ENCODE assay signal across 9 cellular contexts in the genomic region with DNA sequence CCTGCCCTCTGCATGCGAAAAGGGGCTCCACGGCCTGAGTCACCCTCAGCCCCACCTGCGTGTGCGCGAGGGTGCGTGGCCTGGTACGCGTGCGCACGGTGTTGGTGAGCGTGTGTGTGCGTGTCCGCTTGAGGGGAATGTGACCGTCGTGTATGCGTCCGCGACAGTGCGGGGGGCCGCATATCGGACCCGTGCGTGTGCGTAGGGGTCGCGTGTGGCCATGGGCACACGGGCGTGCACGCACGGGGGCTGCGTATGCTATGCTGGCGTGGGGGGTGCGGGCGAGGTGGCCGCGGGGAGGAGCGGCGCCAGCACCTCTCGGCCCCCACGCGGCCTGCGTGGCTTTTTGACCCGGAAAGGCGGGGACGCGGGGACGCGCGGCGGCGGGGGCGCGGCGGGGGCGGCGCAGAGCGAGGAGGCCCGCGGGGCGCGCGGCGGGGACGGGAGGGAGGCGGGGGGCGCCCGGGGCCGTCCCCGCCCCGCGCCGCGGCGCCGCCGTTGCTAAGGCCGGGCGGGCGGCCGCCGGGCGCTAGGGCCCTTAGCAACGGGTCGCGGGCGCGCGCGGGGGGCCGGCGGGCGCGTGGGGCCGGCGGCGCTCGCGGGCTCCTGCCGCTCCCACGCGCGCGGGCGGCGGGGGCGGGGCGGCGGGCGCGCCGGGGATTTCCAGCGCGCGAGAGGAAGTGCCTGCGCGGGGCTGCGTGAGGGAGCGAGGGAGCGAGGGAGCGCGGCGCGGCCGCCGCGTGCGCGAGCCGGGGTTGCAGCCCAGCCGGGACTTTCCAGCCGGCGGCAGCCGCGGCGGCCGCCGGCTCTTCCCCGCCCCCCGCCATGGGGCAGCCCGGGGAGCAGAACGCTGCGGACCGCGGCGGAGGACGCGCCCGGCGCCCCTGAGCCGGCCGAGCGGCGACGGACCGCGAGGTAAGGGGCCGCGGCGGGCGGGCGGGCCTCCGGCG. TPM values are rescaled to one million over a fixed set of nuclear protein-coding genes. Genes with fewer than 3 reads are reported as not detected.
A peak's percentile ranks its signal among the peaks of the same experiment; 100 is the strongest.
DNase-seq lines count a peak whose midpoint lies in the region; ATAC-seq, FAIRE-seq and TF ChIP-seq lines count a peak whose summit lies in the region.
"Had no signal": no experiment of that assay in that cellular context is flagged by ENCODE, and none has a peak within 500 bp of the region (broad histone marks: within the 10 kb centered on the region; RNA-seq: fewer than 3 reads in every experiment).

A gene with protein sequence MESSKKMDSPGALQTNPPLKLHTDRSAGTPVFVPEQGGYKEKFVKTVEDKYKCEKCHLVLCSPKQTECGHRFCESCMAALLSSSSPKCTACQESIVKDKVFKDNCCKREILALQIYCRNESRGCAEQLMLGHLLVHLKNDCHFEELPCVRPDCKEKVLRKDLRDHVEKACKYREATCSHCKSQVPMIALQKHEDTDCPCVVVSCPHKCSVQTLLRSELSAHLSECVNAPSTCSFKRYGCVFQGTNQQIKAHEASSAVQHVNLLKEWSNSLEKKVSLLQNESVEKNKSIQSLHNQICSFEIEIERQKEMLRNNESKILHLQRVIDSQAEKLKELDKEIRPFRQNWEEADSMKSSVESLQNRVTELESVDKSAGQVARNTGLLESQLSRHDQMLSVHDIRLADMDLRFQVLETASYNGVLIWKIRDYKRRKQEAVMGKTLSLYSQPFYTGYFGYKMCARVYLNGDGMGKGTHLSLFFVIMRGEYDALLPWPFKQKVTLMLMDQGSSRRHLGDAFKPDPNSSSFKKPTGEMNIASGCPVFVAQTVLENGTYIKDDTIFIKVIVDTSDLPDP (plus strand): TSS at position 689 of the 950 bp plus-strand sequence. CDS start 92,753 bp downstream, outside the sequence.

- no peaks in the 10 kb centered on the region for H3K36me3 ChIP-seq in left ventricle myocardium inferior

- H3K9me3 ChIP-seq in T-helper 17 cell (ENCODE audit: control insufficient read depth, low read length, poor library complexity, severe bottlenecking) (no peaks in the 10 kb centered on the region), left ventricle myocardium inferior (replicated peaks) (no peaks in the 10 kb centered on the region)

- peak within 1 kb of the TSS; percentile 90 for H3K4me3 ChIP-seq in left ventricle myocardium inferior

- peak within 1 kb of the TSS; percentile 82 for H3K27ac ChIP-seq in left ventricle myocardium inferior (replicated peaks)

- H3K4me3 Mint-ChIP-seq in T-helper 17 cell: peak within 1 kb of the TSS; percentile 96

- no peaks in the 10 kb centered on the region for H3K27me3 Mint-ChIP-seq in T-helper 17 cell

- TF ChIP-seq CTCF in left ventricle myocardium inferior (IDR thresholded peaks at IDR 0.05; ENCODE audit: borderline replicate concordance): no peak

- intact Hi-C loops in left ventricle myocardium inferior (cut with micrococcal nuclease): no loop called here

- no peak for FAIRE-seq in urothelium cell line (lab: Jason Lieb, UNC)
- FAIRE-seq: TTC549 had no signal

- peaks cover 26% of the 10 kb centered on the region for H3K4me1 ChIP-seq in left ventricle myocardium inferior

- no peaks in the 10 kb centered on the region for H3K27me3 ChIP-seq in left ventricle myocardium inferior (ENCODE audit: low read depth)

- peaks cover 35% of the 10 kb centered on the region for H3K4me1 Mint-ChIP-seq in T-helper 17 cell

- ATAC-seq in GM19351 (IDR thresholded peaks at IDR 0.05; ENCODE audit: unreplicated experiment): peak; percentile 55
- peak; percentile 78 for ATAC-seq in T-helper 17 cell

- peak in 12 of 14 donors; percentile 12 to 77 (median 42) for DNase-seq in C1 segment of cervical spinal cord (lab: John Stamatoyannopoulos, UW)
- peak; percentile 73 for DNase-seq in HK-2 (ENCODE audit: unreplicated experiment)
- DNase-seq in T-helper 17 cell: peak; percentile 86 to 92 (median 90)
- peak; percentile 51 for DNase-seq in amniotic stem cell (lab: John Stamatoyannopoulos, UW)
- peak; percentile 71 for DNase-seq in left ventricle myocardium inferior
- DNase-seq in pulmonary artery endothelial cell (ENCODE audit: low read depth, low spot score): peak; percentile 33
- peak; percentile 75 for DNase-seq in urothelium cell line (ENCODE audit: low spot score)

- H3K27ac Mint-ChIP-seq in T-helper 17 cell: peak within 1 kb of the TSS; percentile 93

- peaks cover 4% of the 10 kb centered on the region for H3K36me3 Mint-ChIP-seq in T-helper 17 cell (ENCODE audit: low read depth)

RNA-seq across cellular contexts. Expression of the gene that starts here (rescaled TPM):
- 10 to 100 TPM; 47.8 to 54.4 TPM for total RNA-seq in T-helper 17 cell
- 11.3 TPM for total RNA-seq in left ventricle myocardium inferior
- total RNA-seq in pulmonary artery endothelial cell: 26.6 and 38.0 TPM in 2 replicates

Comparison
In these comparisons a context has a peak if more than half of its experiments do, and no peak if none do; other contexts are left out.
1. Peak in every context shown above with its lines: DNase-seq, ATAC-seq, H3K4me3 ChIP-seq and H3K27ac ChIP-seq.
2. DNase-seq: peak in every context shown above with its lines; median percentile 90 in T-helper 17 cell; 75 in urothelium cell line; 73 in HK-2; 71 in left ventricle myocardium inferior; 51 in amniotic stem cell; 42 in C1 segment of cervical spinal cord; 33 in pulmonary artery endothelial cell.